Comparison of ENCODE assay signal across 8 cellular contexts in the genomic region with DNA sequence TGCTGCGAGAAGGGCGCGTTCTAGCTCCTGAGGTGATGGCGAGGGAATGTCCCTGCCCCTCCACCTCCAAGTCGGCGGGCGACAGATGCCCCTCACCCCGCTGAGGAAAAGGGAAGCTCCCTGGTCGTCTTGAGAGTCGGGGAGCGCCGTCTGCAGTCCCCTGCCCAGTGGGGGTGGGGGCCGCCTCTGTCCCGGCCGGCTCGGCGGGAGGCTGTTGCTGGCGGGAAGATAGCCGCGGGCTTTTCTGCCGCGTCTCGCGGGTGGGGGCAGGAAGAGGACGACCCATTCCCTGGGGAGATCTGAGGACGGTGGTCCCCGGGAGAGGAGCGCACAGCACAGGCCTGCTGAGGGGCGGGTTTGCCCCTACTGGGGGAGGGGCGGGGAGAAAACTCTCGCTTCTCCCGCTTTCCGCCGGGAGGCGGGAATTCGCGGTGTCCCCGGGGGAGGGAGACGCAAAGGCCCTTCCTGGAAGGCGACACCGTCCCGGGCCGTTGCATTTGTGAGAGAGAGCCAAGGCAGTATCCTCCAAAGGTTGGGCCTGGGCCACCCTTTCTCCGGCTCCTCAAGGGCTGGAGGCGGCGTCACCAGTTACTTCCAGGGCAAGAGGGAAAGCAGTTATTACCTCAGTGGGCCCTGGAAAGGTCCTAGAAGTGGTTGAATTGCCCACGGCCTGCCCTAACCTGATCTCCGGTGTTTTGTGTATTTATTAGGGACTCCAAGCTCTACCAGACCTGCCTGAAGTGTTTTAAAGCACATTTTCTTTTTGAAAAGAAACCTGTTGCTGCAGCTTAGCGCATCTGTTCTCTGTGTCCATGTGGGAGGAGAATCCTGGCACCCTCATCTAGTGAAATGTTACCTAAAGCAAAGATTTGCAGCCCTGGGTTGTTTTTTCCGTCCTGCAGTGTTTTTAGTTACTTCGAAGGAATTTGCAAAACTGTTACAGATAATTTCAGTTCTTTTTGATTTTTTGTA. TPM values are rescaled to one million over a fixed set of nuclear protein-coding genes. Genes with fewer than 3 reads are reported as not detected.
DNase-seq lines count a peak whose midpoint lies in the region; ATAC-seq and TF ChIP-seq lines count a peak whose summit lies in the region.

No MANE protein-coding gene starts in this region.

- no peaks in the 10 kb centered on the region for H3K27me3 ChIP-seq in HL-60 (ENCODE audit: insufficient read depth, poor library complexity, severe bottlenecking)
- H3K27me3 ChIP-seq in esophagus (ENCODE audit: control insufficient read depth in 1 of 2, insufficient read depth in 2 of 2, low read length in 2 of 2) = no peaks in the 10 kb centered on the region

- H3K4me1 ChIP-seq in esophagus (ENCODE audit: control insufficient read depth in 2 of 2, insufficient read depth in 2 of 2, low read length in 1 of 2) = peaks cover 0 to 2% of the 10 kb centered on the region in 2 donors

- 1% methylated on average over 30 to 51 of the region's 51 CpGs for WGBS in esophagus, 2 donors

- peak overlapping the region; percentile 94 for H3K27ac ChIP-seq in HL-60 (replicated peaks)
- peak overlapping the region; percentile 89 to 95 for H3K27ac ChIP-seq in esophagus (ENCODE audit: low read depth in 2 of 2, low read length in 1 of 2)

- H3K4me3 ChIP-seq in HL-60 (replicated peaks; ENCODE audit: insufficient read depth, low read length) (peak overlapping the region; percentile 90), esophagus (ENCODE audit: low read depth in 1 of 2, low read length in 2 of 2) (peak overlapping the region; percentile 86 to 95)

- peak in 13 of 14 donors; percentile 12 to 83 (median 71) for DNase-seq in C1 segment of cervical spinal cord (lab: John Stamatoyannopoulos, UW)
- DNase-seq in HL-60 (ENCODE audit: low read depth in 1 of 2, low spot score in 1 of 2) = peak in 1 of 2 experiments; percentile 75
- peak; percentile 54 for DNase-seq in NCI-H82 treated with DMSO at 0.1 percent for 48 hours (lab: John Stamatoyannopoulos, UW; ENCODE audit: unreplicated experiment)
- peak; percentile 14 for DNase-seq in activated T-cell treated with anti-CD3 and anti-CD28 coated beads for 4 hours
- DNase-seq in midbrain (lab: John Stamatoyannopoulos, UW) = peak; percentile 55
- DNase-seq in superior temporal gyrus (ENCODE audit: extremely low spot score) = peak; percentile 61

- no peaks in the 10 kb centered on the region for H3K36me3 ChIP-seq in esophagus (ENCODE audit: control insufficient read depth in 2 of 2, insufficient read depth in 2 of 2, low read length in 1 of 2)

- no peaks in the 10 kb centered on the region for H3K9me3 ChIP-seq in esophagus (ENCODE audit: control insufficient read depth in 2 of 2, insufficient read depth in 1 of 2, low read depth in 1 of 2, low read length in 1 of 2)

- no peak for TF ChIP-seq CTCF in HL-60 (IDR thresholded peaks at IDR 0.05; ENCODE audit: insufficient read depth, low read length)

- ATAC-seq in GM19438 (IDR thresholded peaks at IDR 0.05; ENCODE audit: low read depth, unreplicated experiment) = peak; percentile 4

RNA-seq across cellular contexts. Expression of a gene that starts 0.6 kb away (rescaled TPM):
- 10 to 100 TPM in 1 of 2 donors, 1 to 10 TPM in 1; 4.6 to 11.4 TPM for polyA plus RNA-seq in esophagus

RNA-seq across cellular contexts. Expression of a gene that starts 0.9 kb away (rescaled TPM):
- 10 to 100 TPM; 33.2 to 52.2 TPM for polyA plus RNA-seq in esophagus

RNA-seq across cellular contexts. Expression of a gene that starts 52.6 kb away (rescaled TPM):
- polyA plus RNA-seq in esophagus = under 1 TPM; 0.53 to 0.90 TPM
